Comparison of ENCODE assay signal across 25 cellular contexts in the genomic region with DNA sequence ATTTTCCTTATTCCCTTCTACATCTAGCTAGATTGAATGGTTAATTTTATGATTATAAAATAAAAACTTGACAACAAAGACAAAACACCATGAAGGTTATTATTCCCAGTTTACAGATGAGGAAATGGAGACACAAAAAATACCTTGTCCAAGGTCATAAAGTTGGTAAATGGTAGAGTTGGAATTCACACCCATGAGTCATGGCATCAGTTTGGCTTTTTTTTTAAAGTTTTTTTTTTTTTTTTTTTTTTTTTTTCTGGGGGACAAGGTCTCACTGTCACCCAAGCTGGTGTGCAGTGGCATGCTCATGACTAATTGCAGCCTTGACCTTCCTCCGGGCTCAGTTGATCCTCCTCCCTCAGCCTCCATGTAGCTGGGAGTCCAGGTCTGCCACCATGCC.
"Had no signal": no experiment of that assay in that cellular context is flagged by ENCODE, and none has a peak within 500 bp of the region (broad histone marks: within the 10 kb centered on the region; RNA-seq: fewer than 3 reads in every experiment).

No MANE protein-coding gene starts in this region.

- H3K4me1 ChIP-seq: neural progenitor cell, parathyroid adenoma, psoas muscle, stomach, thyroid gland, tibial nerve, upper lobe of left lung, vagina had no signal

- H3K79me2 ChIP-seq: parathyroid adenoma had no signal

- H3K36me3 ChIP-seq: neural progenitor cell, ovary, thoracic aorta had no signal

- H3K9ac ChIP-seq: neural progenitor cell, parathyroid adenoma had no signal

- DNase-seq: natural killer cell; occipital lobe; ovary; posterior cingulate gyrus; psoas muscle; right cardiac atrium; stimulated activated CD4-positive, alpha-beta T cell treated with anti-CD3 and anti-CD28 coated beads, Interleukin-15, amount 100 ng/mL, for 24 hours; stimulated activated CD4-positive, alpha-beta T cell treated with anti-CD3 and anti-CD28 coated beads, Interleukin-2, amount 100 ng/mL, for 24 hours; stimulated activated CD4-positive, alpha-beta T cell treated with anti-CD3 and anti-CD28 coated beads, Interleukin-2, amount 100 ng/mL, for 48 hours; stimulated activated CD4-positive, alpha-beta T cell treated with anti-CD3 and anti-CD28 coated beads, Interleukin-4, amount 100 ng/mL, for 24 hours; stimulated activated naive B cell treated with anti-CD40 and anti-IgM and Interleukin-4, amounts not matched to agents 10 μg/mL and 1 μg/mL and 100 μg/mL, for 72 hours; stimulated activated naive CD4-positive, alpha-beta T cell treated with Interleukin-2 at 50 U/mL for 16 hours; stomach; thyroid gland; trophoblast cell; upper lobe of left lung had no signal

- H3K27ac ChIP-seq: neural progenitor cell, ovary, parathyroid adenoma, psoas muscle, skin epidermis, stomach, thoracic aorta, thyroid gland, tibial nerve, upper lobe of left lung, vagina had no signal

- FAIRE-seq: urothelium cell line had no signal

- H2AFZ ChIP-seq: neural progenitor cell, parathyroid adenoma had no signal

- H3K4me2 ChIP-seq: neural progenitor cell had no signal

- H3K4me3 ChIP-seq: neural progenitor cell, ovary, psoas muscle, skin epidermis, stomach, thoracic aorta, thyroid gland, tibial nerve, upper lobe of left lung, vagina had no signal

- H3K27me3 ChIP-seq: neural progenitor cell, ovary, stomach, thyroid gland, tibial nerve, upper lobe of left lung, vagina had no signal

- H3K9me3 ChIP-seq: ovary, psoas muscle, stomach, thoracic aorta, thyroid gland, tibial nerve, upper lobe of left lung, vagina had no signal

- ATAC-seq: natural killer cell; psoas muscle; right cardiac atrium; sciatic nerve; stimulated activated effector memory CD8-positive, alpha-beta T cell treated with anti-CD3 and anti-CD28 coated beads, Interleukin-12 subunit alpha, Interleukin-12 subunit beta, amount 100 ng/mL, for 72 hours; stimulated activated naive B cell treated with anti-CD40 and anti-IgM and Interleukin-4, amounts not matched to agents 10 μg/mL and 1 μg/mL and 100 μg/mL, for 72 hours had no signal
